Comparison of ENCODE assay signal across 15 cellular contexts in genomic region chr14:104802120-104802912, GRCh38. TPM values are rescaled to one million over a fixed set of nuclear protein-coding genes. Genes with fewer than 3 reads are reported as not detected.
DNase-seq lines count a peak whose midpoint lies in the region; ATAC-seq, FAIRE-seq and TF ChIP-seq lines count a peak whose summit lies in the region.
"Had no signal": no experiment of that assay in that cellular context is flagged by ENCODE, and none has a peak within 500 bp of the region (broad histone marks: within the 10 kb centered on the region; RNA-seq: fewer than 3 reads in every experiment).

No MANE protein-coding gene starts in this region.

- H4K20me1 ChIP-seq in Loucy (ENCODE audit: insufficient read depth, low read length, poor library complexity, severe bottlenecking), result peaks cover 5% of the 10 kb centered on the region

- no peaks in the 10 kb centered on the region for H3K9me3 ChIP-seq in Loucy (ENCODE audit: insufficient read depth, low read depth, low read length)
- H3K9me3 ChIP-seq in breast epithelium, result no peaks in the 10 kb centered on the region
- H3K9me3 ChIP-seq: A549, left lung had no signal

- peaks cover 8% of the 10 kb centered on the region for H3K79me2 ChIP-seq in Loucy (ENCODE audit: insufficient read depth, low read length)

- DNase-seq in NCI-H526 treated with DMSO at 0.1 percent for 48 hours (lab: John Stamatoyannopoulos, UW) (peak; percentile 3), NCI-H526 (lab: John Stamatoyannopoulos, UW) (no peak), breast epithelium (ENCODE audit: low spot score in 2 of 2) (no peak), progenitor cell of endocrine pancreas (ENCODE audit: low spot score, unreplicated experiment) (no peak), SKM-1 treated with dmso at 0.1 percent for 144 hours (lab: John Stamatoyannopoulos, UW; ENCODE audit: unreplicated experiment) (no peak), GM19239 (ENCODE audit: insufficient read length, low spot score) (no peak)
- DNase-seq: effector memory CD4-positive, alpha-beta T cell; EL; NCI-H1105 treated with DMSO at 0.1 percent for 48 hours; NCI-H82; stimulated activated CD4-positive, alpha-beta T cell treated with anti-CD3 and anti-CD28 coated beads, Interleukin-4, amount 100 ng/mL, for 4 hours had no signal

- H3K9me2 ChIP-seq in Loucy (replicated peaks; ENCODE audit: low read depth, low read length), result no peaks in the 10 kb centered on the region

- no peak overlapping the region for H3K27ac ChIP-seq in breast epithelium

- no peak for FAIRE-seq in GM19239 (lab: Jason Lieb, UNC)
- FAIRE-seq: A549 had no signal

- peaks cover 17% of the 10 kb centered on the region for H3K4me1 Mint-ChIP-seq in progenitor cell of endocrine pancreas (ENCODE audit: low read depth)

- H3K36me3 Mint-ChIP-seq in progenitor cell of endocrine pancreas (ENCODE audit: insufficient read depth), result no peaks in the 10 kb centered on the region

- TF ChIP-seq POLR2A in breast epithelium (IDR thresholded peaks at IDR 0.05) (no peak), GM18505 (IDR thresholded peaks at IDR 0.05; ENCODE audit: borderline replicate concordance, extremely low read depth, insufficient read depth, insufficient read length) (no peak)

- intact Hi-C loops in breast epithelium (cut with DNase I; ENCODE audit: low total_unique reads), result no loop called here

- no peak for TF ChIP-seq CTCF in Loucy (conservative IDR thresholded peaks at IDR 0.05; ENCODE audit: low read length)
- no peak for TF ChIP-seq CTCF in breast epithelium (IDR thresholded peaks at IDR 0.05)
- no peak for TF ChIP-seq CTCF in progenitor cell of endocrine pancreas (IDR thresholded peaks at IDR 0.05; ENCODE audit: unreplicated experiment)

- H3K4me3 Mint-ChIP-seq in progenitor cell of endocrine pancreas (ENCODE audit: low read depth), result peak overlapping the region; percentile 57

- ATAC-seq in GM18505 (IDR thresholded peaks at IDR 0.05; ENCODE audit: unreplicated experiment), result no peak
- ATAC-seq: A549, left lung had no signal

- H3F3A ChIP-seq in Loucy (ENCODE audit: low read depth), result peaks cover 13% of the 10 kb centered on the region

- no peak overlapping the region for H2AFZ ChIP-seq in Loucy (ENCODE audit: low read length)

- peak overlapping the region; percentile 24 for H3K27ac Mint-ChIP-seq in progenitor cell of endocrine pancreas

- no peaks in the 10 kb centered on the region for H3K9me3 Mint-ChIP-seq in progenitor cell of endocrine pancreas (ENCODE audit: low read depth)

- peaks cover 12% of the 10 kb centered on the region for H3K27me3 Mint-ChIP-seq in progenitor cell of endocrine pancreas

- H3K4me1 ChIP-seq in Loucy (ENCODE audit: insufficient read depth, low read length, poor library complexity, severe bottlenecking) (peaks cover 21% of the 10 kb centered on the region), breast epithelium (peaks cover 6 to 10% of the 10 kb centered on the region in 2 donors)

- H3K4me2 ChIP-seq in Loucy (ENCODE audit: low read depth, low read length, poor library complexity, severe bottlenecking), result peak overlapping the region; percentile 84

- peak overlapping the region; percentile 70 for H3K9ac ChIP-seq in Loucy (ENCODE audit: low read depth, low read length, poor library complexity, severe bottlenecking)

- no peaks in the 10 kb centered on the region for H3K36me3 ChIP-seq in Loucy (ENCODE audit: insufficient read depth, low read length)
- no peaks in the 10 kb centered on the region for H3K36me3 ChIP-seq in breast epithelium
- H3K36me3 ChIP-seq: left lung had no signal

- H3K4me3 ChIP-seq in Loucy (ENCODE audit: low read length, poor library complexity, severe bottlenecking), result no peak overlapping the region
- peak overlapping the region in 2 of 3 donors; percentile 44 to 76 for H3K4me3 ChIP-seq in breast epithelium

- H3K27me3 ChIP-seq in Loucy (ENCODE audit: insufficient read depth, low read length, poor library complexity, severe bottlenecking) (no peaks in the 10 kb centered on the region), breast epithelium (no peaks in the 10 kb centered on the region)

RNA-seq across cellular contexts. Expression of gene ZBTB42, which starts 1.4 kb away (rescaled TPM):
- total RNA-seq in breast epithelium (10 to 100 TPM in 1 of 3 donors, 1 to 10 TPM in 2; 3.5 to 11.4 (median 9.2) TPM), progenitor cell of endocrine pancreas (12.3 and 12.6 TPM in 2 replicates)

RNA-seq across cellular contexts. Expression of gene AKT1, which starts 6.8 kb away (rescaled TPM):
- total RNA-seq in breast epithelium (100 to 1,000 TPM in 2 of 3 donors, 10 to 100 TPM in 1; 91.9 to 119 (median 116) TPM), progenitor cell of endocrine pancreas (147 and 151 TPM in 2 replicates)

RNA-seq across cellular contexts. Expression of gene SIVA1, which starts 49.4 kb away (rescaled TPM):
- total RNA-seq in breast epithelium (100 to 1,000 TPM; 181 to 225 (median 223) TPM), progenitor cell of endocrine pancreas (98.6 and 116 TPM in 2 replicates)
